In the genomic region with DNA sequence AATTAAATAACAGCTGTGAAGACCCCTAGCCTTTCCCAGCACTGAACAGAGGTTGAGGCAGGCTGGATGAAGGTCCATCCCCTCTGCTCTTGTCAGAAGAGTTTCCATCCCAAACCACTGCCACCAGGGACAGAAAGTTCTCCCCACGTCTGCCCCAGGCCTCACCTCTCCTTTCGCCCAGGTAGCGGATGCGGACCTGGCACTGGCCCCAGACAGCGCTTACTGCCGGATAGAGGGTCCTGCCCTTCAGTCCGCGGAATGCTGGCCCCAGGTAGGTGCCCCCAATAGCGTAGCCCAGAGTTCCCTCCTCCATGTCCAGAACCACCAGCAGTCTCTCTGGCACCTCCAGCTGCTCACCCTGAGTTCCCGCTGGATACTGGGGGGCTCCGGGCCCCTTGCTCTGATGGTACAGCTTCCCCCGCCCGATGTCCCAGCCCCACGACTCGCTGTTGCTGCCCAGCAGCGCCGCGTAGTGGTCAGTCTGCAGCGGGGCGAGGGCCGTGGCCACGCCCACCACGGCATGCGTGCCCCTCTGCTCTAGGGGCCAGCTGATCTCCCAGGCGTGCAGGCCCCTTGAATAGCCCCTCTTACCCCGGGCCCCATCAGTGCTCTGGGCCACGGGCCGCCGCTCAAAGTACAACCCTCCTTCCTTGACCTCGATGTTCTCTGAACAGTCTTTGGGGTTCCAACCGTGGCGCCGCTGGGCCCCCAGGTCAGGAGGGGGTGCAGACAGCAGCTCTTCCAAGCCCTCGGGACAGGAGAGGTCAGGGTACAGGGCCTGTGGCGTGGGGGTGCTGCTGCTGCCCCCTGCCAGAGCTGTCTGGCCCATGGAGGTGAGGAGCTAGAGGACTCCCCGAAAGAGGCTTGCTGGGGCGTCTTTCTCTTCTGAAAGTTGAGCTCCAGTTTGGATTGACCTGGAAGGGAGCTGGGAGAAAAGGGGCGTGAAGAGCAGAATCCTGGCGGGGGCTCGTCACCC, we compare ENCODE assay signal across 1 cellular context.
TF ChIP-seq lines count a peak whose summit lies in the region.

No MANE protein-coding gene starts in this region.

TF ChIP-seq in HepG2, 621 proteins besides CTCF, POLR2A, EP300 and RAD21 (continued from another document):
- TF ChIP-seq ZNF496 (CRISPR knock-in tag; IDR thresholded peaks at IDR 0.05; ENCODE audit: insufficient replicate concordance) = no peak
